ENCODE assay signal across 13 cellular contexts in genomic region chrX:112645774-112646173, GRCh38. TPM values are rescaled to one million over a fixed set of nuclear protein-coding genes. Genes with fewer than 3 reads are reported as not detected.
A peak's percentile ranks its signal among the peaks of the same experiment; 100 is the strongest.
DNase-seq lines count a peak whose midpoint lies in the region; ATAC-seq and TF ChIP-seq lines count a peak whose summit lies in the region.
"Had no signal": no experiment of that assay in that cellular context is flagged by ENCODE, and none has a peak within 500 bp of the region (broad histone marks: within the 10 kb centered on the region; RNA-seq: fewer than 3 reads in every experiment).

No MANE protein-coding gene starts in this region.

- peaks cover 9% of the 10 kb centered on the region for H3K9me3 Mint-ChIP-seq in activated T-cell treated with anti-CD3 and anti-CD28 coated beads, Interleukin-2, amount 50 U/mL, for 4 hours

- peaks cover 4% of the 10 kb centered on the region for H3K4me1 Mint-ChIP-seq in activated T-cell treated with anti-CD3 and anti-CD28 coated beads, Interleukin-2, amount 50 U/mL, for 4 hours (ENCODE audit: low read depth)

- no peaks in the 10 kb centered on the region for H3K27me3 ChIP-seq in gastrocnemius medialis

- intact Hi-C loops in gastrocnemius medialis (cut with DNase I; ENCODE audit: low total_unique reads) = loop anchor here (2.0 kb wide), 1 partner anchor 777 kb away; no protein-coding TSS in a partner anchor

- TF ChIP-seq POLR2A in gastrocnemius medialis (IDR thresholded peaks at IDR 0.05) = no peak

- ATAC-seq in activated T-cell treated with anti-CD3 and anti-CD28 coated beads, Interleukin-2, amount 50 U/mL, for 4 hours = peak; percentile 44
- peak; percentile 43 for ATAC-seq in GM21619 (IDR thresholded peaks at IDR 0.05; ENCODE audit: unreplicated experiment)
- ATAC-seq in HG03135 (IDR thresholded peaks at IDR 0.05; ENCODE audit: unreplicated experiment) = peak; percentile 36
- peak; percentile 60 for ATAC-seq in stimulated activated naive CD8-positive, alpha-beta T cell treated with anti-CD3 and anti-CD28 coated beads, Interleukin-15, Interleukin-2, amounts not matched to agents 100 U/mL and 50 U/mL, for 24 hours
- no peak for ATAC-seq in gastrocnemius medialis

- no peaks in the 10 kb centered on the region for H3K36me3 ChIP-seq in gastrocnemius medialis

- DNase-seq in activated T-cell treated with anti-CD3 and anti-CD28 coated beads, Interleukin-2, amount 50 U/mL, for 4 hours = no peak
- no peak for DNase-seq in activated T-cell treated with anti-CD3 and anti-CD28 coated beads, Interleukin-2, amount 50 U/mL, for 48 hours
- DNase-seq in stimulated activated naive CD8-positive, alpha-beta T cell treated with anti-CD3 and anti-CD28 coated beads, Interleukin-15, Interleukin-2, amounts not matched to agents 100 U/mL and 50 U/mL, for 24 hours = no peak
- DNase-seq in T-helper 2 cell (no peak), NCI-H345 treated with DMSO at 0.1 percent for 48 hours (lab: John Stamatoyannopoulos, UW; ENCODE audit: unreplicated experiment) (no peak), gastrocnemius medialis (no peak)
- DNase-seq: Calu3, NCI-H345 had no signal

- no peaks in the 10 kb centered on the region for H3K9me3 ChIP-seq in gastrocnemius medialis

- no peak overlapping the region for H3K4me3 Mint-ChIP-seq in activated T-cell treated with anti-CD3 and anti-CD28 coated beads, Interleukin-2, amount 50 U/mL, for 4 hours

- H3K36me3 Mint-ChIP-seq in activated T-cell treated with anti-CD3 and anti-CD28 coated beads, Interleukin-2, amount 50 U/mL, for 4 hours (ENCODE audit: insufficient read depth) = peaks cover 3% of the 10 kb centered on the region

- H3K4me3 ChIP-seq in gastrocnemius medialis = no peak overlapping the region
- H3K4me3 ChIP-seq: skin epidermis had no signal

- H3K27me3 Mint-ChIP-seq in activated T-cell treated with anti-CD3 and anti-CD28 coated beads, Interleukin-2, amount 50 U/mL, for 4 hours (ENCODE audit: low read depth) = no peaks in the 10 kb centered on the region

- in situ Hi-C loops in gastrocnemius medialis (cut with MboI; ENCODE audit: low sequenced_read_pairs in 4 of 4) = loop anchor here (10.0 to 25.0 kb wide), 2 partner anchors 781 to 783 kb away; no protein-coding TSS in a partner anchor

- no peak for TF ChIP-seq CTCF in gastrocnemius medialis (IDR thresholded peaks at IDR 0.05 in 4 of 5, conservative IDR thresholded peaks at IDR 0.05 in 1 of 5)

- H3K27ac ChIP-seq in gastrocnemius medialis = no peak overlapping the region
- H3K27ac ChIP-seq: skin epidermis had no signal

- no peaks in the 10 kb centered on the region for H3K4me1 ChIP-seq in gastrocnemius medialis

RNA-seq across cellular contexts. Expression of gene LHFPL1, which starts 34.0 kb away (rescaled TPM):
- under 1 TPM in 2 of 3 donors, not detected in 1; 0.13 to 0.26 TPM for total RNA-seq in activated T-cell treated with anti-CD3 and anti-CD28 coated beads, Interleukin-2, amount 50 U/mL, for 4 hours
- under 1 TPM in 1 of 4 donors, not detected in 3; 0.29 TPM for total RNA-seq in gastrocnemius medialis
- total RNA-seq: A673, Calu3, MCF 10A had no signal

Comparison
In these comparisons a context has a peak if more than half of its experiments do, and no peak if none do; other contexts are left out.
1. ATAC-seq: peak in activated T-cell treated with anti-CD3 and anti-CD28 coated beads, Interleukin-2, amount 50 U/mL, for 4 hours (2 of 2), GM21619 (single experiment), HG03135 (single experiment) and stimulated activated naive CD8-positive, alpha-beta T cell treated with anti-CD3 and anti-CD28 coated beads, Interleukin-15, Interleukin-2, amounts not matched to agents 100 U/mL and 50 U/mL, for 24 hours (single experiment); none in gastrocnemius medialis (0 of 2).